Comparison of ENCODE assay signal across 13 cellular contexts in genomic region chr1:173191011-173191410, GRCh38. TPM values are rescaled to one million over a fixed set of nuclear protein-coding genes. Genes with fewer than 3 reads are reported as not detected.
A peak's percentile ranks its signal among the peaks of the same experiment; 100 is the strongest.
DNase-seq lines count a peak whose midpoint lies in the region; ATAC-seq and TF ChIP-seq lines count a peak whose summit lies in the region.
"Had no signal": no experiment of that assay in that cellular context is flagged by ENCODE, and none has a peak within 500 bp of the region (broad histone marks: within the 10 kb centered on the region; RNA-seq: fewer than 3 reads in every experiment).

No MANE protein-coding gene starts in this region.

- ATAC-seq in right cardiac atrium (peak in 1 of 2 donors; percentile 28), HG03565 (IDR thresholded peaks at IDR 0.05; ENCODE audit: unreplicated experiment) (no peak), GM19467 (IDR thresholded peaks at IDR 0.05; ENCODE audit: unreplicated experiment) (no peak)
- ATAC-seq: activated CD4-positive, alpha-beta T cell treated with anti-CD3 and anti-CD28 coated beads for 36 hours had no signal

- H3F3A ChIP-seq in GM23248 (ENCODE audit: insufficient read depth) (peaks cover 24% of the 10 kb centered on the region), smooth muscle cell (ENCODE audit: low read depth) (no peaks in the 10 kb centered on the region)

- no peak overlapping the region for H2AFZ ChIP-seq in GM23248
- no peak overlapping the region for H2AFZ ChIP-seq in smooth muscle cell (ENCODE audit: low read depth)
- H2AFZ ChIP-seq: neural progenitor cell had no signal

- no peaks in the 10 kb centered on the region for H4K20me1 ChIP-seq in GM23248 (ENCODE audit: insufficient read depth)
- H4K20me1 ChIP-seq in smooth muscle cell (ENCODE audit: low read depth): no peaks in the 10 kb centered on the region

- no peak overlapping the region for H3K27ac ChIP-seq in GM23248
- peak overlapping the region; percentile 82 for H3K27ac ChIP-seq in brain microvascular endothelial cell
- H3K27ac ChIP-seq in right cardiac atrium (ENCODE audit: low read length): peak overlapping the region; percentile 65
- H3K27ac ChIP-seq in smooth muscle cell (ENCODE audit: low read depth): no peak overlapping the region
- H3K27ac ChIP-seq: neural progenitor cell, SK-N-MC had no signal

- TF ChIP-seq CTCF in brain microvascular endothelial cell (IDR thresholded peaks at IDR 0.05; ENCODE audit: low read depth, low read length, missing control alignments) (no peak), smooth muscle cell (IDR thresholded peaks at IDR 0.05; ENCODE audit: borderline replicate concordance, insufficient read depth, poor library complexity, severe bottlenecking) (no peak)

- 25 to 32% methylated on average over 2 of the region's 2 CpGs for WGBS in GM23248 (ENCODE audit: low coverage in 1 of 2, low lambda C conversion rate in 2 of 2, missing lambda C conversion rate in 2 of 2), 2 experiments
- 25% methylated on average over 2 of the region's 2 CpGs for WGBS in right cardiac atrium
- WGBS in smooth muscle cell (ENCODE audit: low lambda C conversion rate): 91% methylated on average over 2 of the region's 2 CpGs

- no peaks in the 10 kb centered on the region for H3K79me2 ChIP-seq in GM23248 (ENCODE audit: insufficient read depth)
- no peaks in the 10 kb centered on the region for H3K79me2 ChIP-seq in smooth muscle cell (ENCODE audit: low read depth)

- no peaks in the 10 kb centered on the region for H3K9me2 ChIP-seq in GM23248 (ENCODE audit: insufficient read depth)

- H3K4me1 ChIP-seq in GM23248 (ENCODE audit: insufficient read depth) (peaks cover 32% of the 10 kb centered on the region), right cardiac atrium (ENCODE audit: control insufficient read depth, insufficient read depth, low read length) (peaks cover 6% of the 10 kb centered on the region), smooth muscle cell (ENCODE audit: low read depth) (no peaks in the 10 kb centered on the region)
- H3K4me1 ChIP-seq: neural progenitor cell had no signal

- H3K9me3 ChIP-seq in GM23248 (ENCODE audit: low read depth) (no peaks in the 10 kb centered on the region), right cardiac atrium (ENCODE audit: control insufficient read depth, low read length) (no peaks in the 10 kb centered on the region), smooth muscle cell (replicated peaks; ENCODE audit: low read depth) (no peaks in the 10 kb centered on the region)

- DNase-seq in GM23248 (peak; percentile 20), brain microvascular endothelial cell (peak; percentile 40), right cardiac atrium (no peak), smooth muscle cell (lab: John Stamatoyannopoulos, UW; ENCODE audit: unreplicated experiment) (no peak), LoVo (ENCODE audit: low spot score) (no peak), middle frontal gyrus (ENCODE audit: extremely low spot score, low spot score) (no peak)
- DNase-seq: activated CD4-positive, alpha-beta T cell treated with anti-CD3 and anti-CD28 coated beads for 36 hours; CD4-positive, alpha-beta memory T cell; NCI-H146 had no signal

- H3K4me3 ChIP-seq in GM23248: no peak overlapping the region
- no peak overlapping the region for H3K4me3 ChIP-seq in brain microvascular endothelial cell (ENCODE audit: low read depth, low read length)
- no peak overlapping the region for H3K4me3 ChIP-seq in right cardiac atrium (ENCODE audit: low read length)
- H3K4me3 ChIP-seq in smooth muscle cell: no peak overlapping the region
- H3K4me3 ChIP-seq: neural progenitor cell, SK-N-MC had no signal

- H3K4me2 ChIP-seq in GM23248 (ENCODE audit: unreplicated experiment) (peak overlapping the region; percentile 14), smooth muscle cell (peak overlapping the region; percentile 26)
- H3K4me2 ChIP-seq: neural progenitor cell had no signal

- intact Hi-C loops in right cardiac atrium (cut with DNase I): no loop called here

- in situ Hi-C loops in GM23248 (cut with MboI) (no loop called here), brain microvascular endothelial cell (cut with HindIII; ENCODE audit: low pct_ligation_motif_present, low sequenced_read_pairs) (no loop called here)

- no peak overlapping the region for H3K9ac ChIP-seq in GM23248
- H3K9ac ChIP-seq in smooth muscle cell (ENCODE audit: low read depth): no peak overlapping the region
- H3K9ac ChIP-seq: neural progenitor cell had no signal

- peaks cover 3% of the 10 kb centered on the region; the same call in 1 of the 2 replicates for H3K36me3 ChIP-seq in GM23248 (ENCODE audit: low read depth)
- H3K36me3 ChIP-seq in brain microvascular endothelial cell (replicated peaks): peaks cover 4% of the 10 kb centered on the region
- H3K36me3 ChIP-seq in smooth muscle cell (ENCODE audit: low read depth): no peaks in the 10 kb centered on the region
- H3K36me3 ChIP-seq: neural progenitor cell had no signal

- H3K27me3 ChIP-seq in GM23248 (replicated peaks; ENCODE audit: insufficient read depth): no peaks in the 10 kb centered on the region
- H3K27me3 ChIP-seq in brain microvascular endothelial cell (replicated peaks): no peaks in the 10 kb centered on the region
- no peaks in the 10 kb centered on the region for H3K27me3 ChIP-seq in right cardiac atrium (ENCODE audit: control insufficient read depth, insufficient read depth)
- H3K27me3 ChIP-seq in smooth muscle cell (ENCODE audit: low read depth): no peaks in the 10 kb centered on the region
- H3K27me3 ChIP-seq: neural progenitor cell had no signal

RNA-seq across cellular contexts. Expression of gene TNFSF4, which starts 16.1 kb away (rescaled TPM):
- total RNA-seq in GM23248 (2014; rRNA removed; shearing (Covaris generic)): 4.8 and 6.2 TPM in 2 replicates
- polyA plus RNA-seq in GM23248 (2016; fragmentation: Nextera tagmentation; extraction: Ambion mirVana): 4.2 TPM in 2 replicates
- 1 to 10 TPM in 3 of 4 donors, under 1 TPM in 1; 0.99 to 2.3 (median 1.7) TPM for total RNA-seq in right cardiac atrium
- 1.3 TPM for polyA plus RNA-seq in right cardiac atrium
- 4.5 and 5.6 TPM in 2 replicates for total RNA-seq in smooth muscle cell
- 1.0 and 2.1 TPM in 2 replicates for polyA plus RNA-seq in smooth muscle cell

Comparison
In these comparisons a context has a peak if more than half of its experiments do, and no peak if none do; other contexts are left out.
1. DNase-seq: peak in GM23248 (single experiment) and brain microvascular endothelial cell (single experiment); none in right cardiac atrium (0 of 3), smooth muscle cell (single experiment), LoVo (single experiment) and middle frontal gyrus (single experiment).
2. H3K27ac ChIP-seq: peak in brain microvascular endothelial cell (single experiment) and right cardiac atrium (single experiment); none in GM23248 (single experiment) and smooth muscle cell (single experiment).